ENCODE assay signal across 19 cellular contexts in genomic region chr3:83023050-83023449, GRCh38.
A peak's percentile ranks its signal among the peaks of the same experiment; 100 is the strongest.
DNase-seq lines count a peak whose midpoint lies in the region; ATAC-seq, FAIRE-seq and TF ChIP-seq lines count a peak whose summit lies in the region.
"Had no signal": no experiment of that assay in that cellular context is flagged by ENCODE, and none has a peak within 500 bp of the region (broad histone marks: within the 10 kb centered on the region; RNA-seq: fewer than 3 reads in every experiment).

No MANE protein-coding gene starts in this region.

- TF ChIP-seq CTCF in PC-3 (conservative IDR thresholded peaks at IDR 0.05; ENCODE audit: low read depth, low read length) (no peak), GM12878 (IDR thresholded peaks at IDR 0.05 in 2 of 3, conservative IDR thresholded peaks at IDR 0.05 in 1 of 3; ENCODE audit: control insufficient read depth in 2 of 3, extremely low read depth in 1 of 3, insufficient read depth in 1 of 3, low read depth in 3 of 3, low read length in 3 of 3) (no peak)

- SMC1A ChIA-PET in GM12878 (lab: Charles Lee; ENCODE audit: uncharacterized antibody, unreplicated experiment): interaction anchor here (1.6 kb wide), 1 partner anchor 15 kb away, joined by 3 read pairs; no protein-coding TSS in a partner anchor

- RAD21 ChIA-PET in GM12878 (lab: Charles Lee; ENCODE audit: unreplicated experiment): no interaction called here

- FAIRE-seq in GM12878 (lab: Jason Lieb, UNC): no peak
- FAIRE-seq: D721Med, G401.6, GM12892, GM18507 had no signal

- H3K27me3 Mint-ChIP-seq in CD4-positive, alpha-beta memory T cell: no peaks in the 10 kb centered on the region
- H3K27me3 Mint-ChIP-seq in activated naive CD8-positive, alpha-beta T cell treated with anti-CD3 and anti-CD28 coated beads for 36 hours: no peaks in the 10 kb centered on the region
- H3K27me3 Mint-ChIP-seq: B cell; CD8-positive, alpha-beta memory T cell had no signal

- no peaks in the 10 kb centered on the region for H3K27me3 ChIP-seq in PC-3 (ENCODE audit: low read length)
- H3K27me3 ChIP-seq in GM12878 (replicated peaks in 1 of 2; ENCODE audit: control insufficient read depth in 2 of 2, insufficient read depth in 2 of 2, low read length in 1 of 2): no peaks in the 10 kb centered on the region
- H3K27me3 ChIP-seq in CD4-positive, alpha-beta memory T cell (ENCODE audit: insufficient read depth, low read length): no peaks in the 10 kb centered on the region
- H3K27me3 ChIP-seq: BLaER1 treated with 17β-estradiol and CSF1 and Interleukin-3, amounts not matched to agents 10 nM and 100 nM had no signal

- TF ChIP-seq POLR2A in GM12878 (IDR thresholded peaks at IDR 0.05; ENCODE audit: low read depth, low read length): no peak

- H3K9me2 ChIP-seq in PC-3 (replicated peaks; ENCODE audit: low read length): no peaks in the 10 kb centered on the region

- no peaks in the 10 kb centered on the region for H3K79me2 ChIP-seq in PC-3 (ENCODE audit: low read length)
- H3K79me2 ChIP-seq in GM12878 (ENCODE audit: control insufficient read depth, insufficient read depth, low read length): no peaks in the 10 kb centered on the region

- WGBS in GM12878 (ENCODE audit: insufficient coverage, insufficient replicate concordance, low lambda C conversion rate, missing lambda C conversion rate): 7% methylated on average over 3 of the region's 3 CpGs

- H3K36me3 Mint-ChIP-seq in CD4-positive, alpha-beta memory T cell: no peaks in the 10 kb centered on the region
- no peaks in the 10 kb centered on the region for H3K36me3 Mint-ChIP-seq in activated naive CD8-positive, alpha-beta T cell treated with anti-CD3 and anti-CD28 coated beads for 36 hours
- H3K36me3 Mint-ChIP-seq: CD8-positive, alpha-beta memory T cell had no signal

- DNase-seq in NCI-H69 (lab: John Stamatoyannopoulos, UW) (peak; percentile 17), PC-3 (peak; percentile 11), GM12878 (ENCODE audit: low read depth, low spot score) (no peak)
- DNase-seq in activated naive CD4-positive, alpha-beta T cell treated with Interleukin-2 at 50 U/mL for 16 hours: no peak
- DNase-seq in CD4-positive, alpha-beta memory T cell: no peak
- DNase-seq in activated naive CD8-positive, alpha-beta T cell treated with anti-CD3 and anti-CD28 coated beads for 36 hours: no peak
- DNase-seq: CD8-positive, alpha-beta memory T cell; COR-L47; H7; HFFc6 had no signal

- H3K9me3 Mint-ChIP-seq in CD4-positive, alpha-beta memory T cell: peaks cover 0 to 7% (median 4%) of the 10 kb centered on the region in 8 donors
- H3K9me3 Mint-ChIP-seq in activated naive CD8-positive, alpha-beta T cell treated with anti-CD3 and anti-CD28 coated beads for 36 hours: peaks cover 1% of the 10 kb centered on the region
- H3K9me3 Mint-ChIP-seq: GM23338 had no signal

- H4K20me1 ChIP-seq in PC-3 (ENCODE audit: low read length) (no peaks in the 10 kb centered on the region), GM12878 (ENCODE audit: control insufficient read depth, insufficient read depth) (no peaks in the 10 kb centered on the region)
- H4K20me1 ChIP-seq: BLaER1 treated with 17β-estradiol and CSF1 and Interleukin-3, amounts not matched to agents 10 nM and 100 nM had no signal

- intact Hi-C loops in PC-3 (cut with micrococcal nuclease) (no loop called here), GM12878 (cut with micrococcal nuclease; ENCODE audit: unreplicated experiment) (no loop called here)
- intact Hi-C loops in CD4-positive, alpha-beta memory T cell (cut with micrococcal nuclease): no loop called here

- H3K4me2 ChIP-seq in PC-3 (ENCODE audit: low read length) (no peak overlapping the region), GM12878 (ENCODE audit: control insufficient read depth, insufficient read depth) (no peak overlapping the region)
- H3K4me2 ChIP-seq: BLaER1 treated with 17β-estradiol and CSF1 and Interleukin-3, amounts not matched to agents 10 nM and 100 nM; GM23338 had no signal

- H2AFZ ChIP-seq in PC-3 (ENCODE audit: low read length) (no peak overlapping the region), GM12878 (ENCODE audit: control insufficient read depth, low read depth, low read length) (no peak overlapping the region)
- H2AFZ ChIP-seq: GM23338 had no signal

- no peak for TF ChIP-seq EP300 in GM12878 (IDR thresholded peaks at IDR 0.05; ENCODE audit: borderline replicate concordance in 1 of 2, control insufficient read depth in 1 of 2, low read depth in 2 of 2, low read length in 2 of 2)

- no peaks in the 10 kb centered on the region for H3K9me3 ChIP-seq in PC-3 (ENCODE audit: low read length)
- no peaks in the 10 kb centered on the region for H3K9me3 ChIP-seq in GM12878 (replicated peaks; ENCODE audit: control insufficient read depth, insufficient read depth, low read length)
- H3K9me3 ChIP-seq in CD4-positive, alpha-beta memory T cell (ENCODE audit: control insufficient read depth in 1 of 2, low read length in 2 of 2): no peaks in the 10 kb centered on the region
- H3K9me3 ChIP-seq: BLaER1 treated with 17β-estradiol and CSF1 and Interleukin-3, amounts not matched to agents 10 nM and 100 nM had no signal

- ATAC-seq in PC-3 (peak; percentile 73), GM12878 (peak; percentile 27; the same call in 1 of the 3 replicates), esophagus mucosa (peak; percentile 88)
- ATAC-seq: GM23338, HCT116 had no signal

- POLR2A ChIA-PET in PC-3 (lab: Charles Lee; ENCODE audit: unreplicated experiment): no interaction called here
- POLR2A ChIA-PET in GM12878 (lab: Charles Lee): interaction anchor here (0.8 kb wide), 1 partner anchor 19 kb away, joined by 3 read pairs; no protein-coding TSS in a partner anchor
- POLR2A ChIA-PET in CD4-positive, alpha-beta memory T cell (lab: Charles Lee; ENCODE audit: partially characterized antibody): no interaction called here

- no peaks in the 10 kb centered on the region for H3K4me1 Mint-ChIP-seq in CD4-positive, alpha-beta memory T cell
- H3K4me1 Mint-ChIP-seq in activated naive CD8-positive, alpha-beta T cell treated with anti-CD3 and anti-CD28 coated beads for 36 hours: no peaks in the 10 kb centered on the region
- H3K4me1 Mint-ChIP-seq: B cell; CD8-positive, alpha-beta memory T cell had no signal

- no TSS peak for BruUV-seq in PC-3 (replicated peaks; lab: Mats Ljungman, UMichigan)
- BruUV-seq in GM12878 (replicated peaks; lab: Mats Ljungman, UMichigan): no TSS peak

- CTCF ChIA-PET in PC-3 (lab: Charles Lee) (no interaction called here), GM12878 (lab: Yijun Ruan, JAX) (interaction anchor here (1.9 kb wide), 1 partner anchor 10 kb away, joined by 5 read pairs; no protein-coding TSS in a partner anchor)
- CTCF ChIA-PET in CD4-positive, alpha-beta memory T cell (lab: Charles Lee; ENCODE audit: partially characterized antibody): no interaction called here

- H3K4me3 Mint-ChIP-seq in CD4-positive, alpha-beta memory T cell: no peak overlapping the region
- no peak overlapping the region for H3K4me3 Mint-ChIP-seq in activated naive CD8-positive, alpha-beta T cell treated with anti-CD3 and anti-CD28 coated beads for 36 hours
- H3K4me3 Mint-ChIP-seq: B cell; CD8-positive, alpha-beta memory T cell; GM23338; HFFc6 had no signal

- in situ Hi-C loops in GM12878 (cut with MboI): no loop called here

- H3K36me3 ChIP-seq in PC-3 (ENCODE audit: low read depth, low read length): no peaks in the 10 kb centered on the region
- H3K36me3 ChIP-seq in GM12878 (ENCODE audit: control insufficient read depth in 2 of 2, insufficient read depth in 2 of 2, low read length in 1 of 2): no peaks in the 10 kb centered on the region
- no peaks in the 10 kb centered on the region for H3K36me3 ChIP-seq in CD4-positive, alpha-beta memory T cell (ENCODE audit: insufficient read depth, low read length)
- H3K36me3 ChIP-seq: BLaER1 treated with 17β-estradiol and CSF1 and Interleukin-3, amounts not matched to agents 10 nM and 100 nM had no signal

- H3K4me3 ChIP-seq in PC-3 (ENCODE audit: low read length): no peak overlapping the region
- H3K4me3 ChIP-seq in GM12878: no peak overlapping the region
- H3K4me3 ChIP-seq in CD4-positive, alpha-beta memory T cell (ENCODE audit: low read length in 2 of 2): no peak overlapping the region
- H3K4me3 ChIP-seq: BLaER1 treated with 17β-estradiol and CSF1 and Interleukin-3, amounts not matched to agents 10 nM and 100 nM; GM23338 had no signal

- H3K4me1 ChIP-seq in PC-3 (ENCODE audit: insufficient read depth, low read length) (no peaks in the 10 kb centered on the region), GM12878 (ENCODE audit: control insufficient read depth, insufficient read depth, low read length) (no peaks in the 10 kb centered on the region)
- H3K4me1 ChIP-seq in CD4-positive, alpha-beta memory T cell (ENCODE audit: insufficient read depth, low read length): no peaks in the 10 kb centered on the region
- H3K4me1 ChIP-seq: BLaER1 treated with 17β-estradiol and CSF1 and Interleukin-3, amounts not matched to agents 10 nM and 100 nM had no signal

- H3K9ac ChIP-seq in PC-3 (ENCODE audit: low read length) (no peak overlapping the region), GM12878 (ENCODE audit: control insufficient read depth, insufficient read depth, low read length) (no peak overlapping the region)
- H3K9ac ChIP-seq: BLaER1 treated with 17β-estradiol and CSF1 and Interleukin-3, amounts not matched to agents 10 nM and 100 nM had no signal

- H3K27ac ChIP-seq in PC-3 (ENCODE audit: low read length) (no peak overlapping the region), GM12878 (ENCODE audit: control insufficient read depth, insufficient read depth) (no peak overlapping the region)
- no peak overlapping the region for H3K27ac ChIP-seq in CD4-positive, alpha-beta memory T cell (ENCODE audit: low read depth, low read length)
- H3K27ac ChIP-seq: BLaER1 treated with 17β-estradiol and CSF1 and Interleukin-3, amounts not matched to agents 10 nM and 100 nM had no signal

- no peak for TF ChIP-seq RAD21 in GM12878 (IDR thresholded peaks at IDR 0.05; ENCODE audit: insufficient read depth, low read depth, low read length)

- no peaks in the 10 kb centered on the region for H3F3A ChIP-seq in PC-3 (ENCODE audit: low read length, unreplicated experiment)

- no peak overlapping the region for H3K27ac Mint-ChIP-seq in CD4-positive, alpha-beta memory T cell
- H3K27ac Mint-ChIP-seq in activated naive CD8-positive, alpha-beta T cell treated with anti-CD3 and anti-CD28 coated beads for 36 hours: no peak overlapping the region
- H3K27ac Mint-ChIP-seq: B cell; CD8-positive, alpha-beta memory T cell; GM23338; HFFc6 had no signal

TF ChIP-seq in GM12878, 131 proteins besides CTCF, POLR2A, EP300 and RAD21 (continues in another document):
- TF ChIP-seq MYC (IDR thresholded peaks at IDR 0.05; ENCODE audit: insufficient read depth, insufficient read length, insufficient replicate concordance, low read length, severe bottlenecking) (no peak), SMAD5 (IDR thresholded peaks at IDR 0.05; ENCODE audit: low read depth) (no peak), ETV6 (conservative IDR thresholded peaks at IDR 0.05 in 1 of 2, IDR thresholded peaks at IDR 0.05 in 1 of 2; ENCODE audit: borderline replicate concordance in 1 of 2, low read depth in 1 of 2) (no peak)

Comparison
In these comparisons a context has a peak if more than half of its experiments do, and no peak if none do; other contexts are left out.
1. DNase-seq: peak in NCI-H69 (single experiment) and PC-3 (single experiment); none in GM12878 (single experiment), activated naive CD4-positive, alpha-beta T cell treated with Interleukin-2 at 50 U/mL for 16 hours (single experiment), CD4-positive, alpha-beta memory T cell (0 of 5) and activated naive CD8-positive, alpha-beta T cell treated with anti-CD3 and anti-CD28 coated beads for 36 hours (single experiment).
2. ATAC-seq: peak in every context shown above with its lines; median percentile 88 in esophagus mucosa; 73 in PC-3; 27 in GM12878.